In the genomic region with DNA sequence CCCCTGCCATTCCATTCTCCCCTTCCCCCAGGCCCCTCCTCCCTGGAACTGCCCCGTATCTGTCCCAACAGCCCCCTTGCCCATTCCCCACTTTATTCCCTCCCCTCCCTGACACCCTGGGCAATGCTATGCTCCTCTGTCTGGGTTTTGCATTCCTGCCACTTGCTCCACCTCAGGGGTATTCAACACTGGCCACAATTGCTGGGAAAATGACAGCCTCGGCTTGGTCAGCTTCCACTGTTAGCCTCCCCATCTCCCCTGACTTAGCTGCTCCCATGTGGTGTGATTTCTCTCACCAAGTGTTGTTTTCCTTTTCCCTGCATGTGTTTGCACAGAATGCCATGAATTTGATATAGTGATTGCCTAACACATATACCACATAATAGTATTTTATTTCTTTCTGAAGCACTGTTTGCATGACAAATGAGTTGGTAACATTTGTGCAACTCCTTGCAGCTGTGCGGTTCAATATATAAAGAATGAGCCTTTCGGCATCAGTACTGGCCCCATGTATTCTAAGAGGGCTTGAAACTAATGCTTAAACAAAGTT, we compare ENCODE assay signal across 16 cellular contexts. TPM values are rescaled to one million over a fixed set of nuclear protein-coding genes. Genes with fewer than 3 reads are reported as not detected.
A peak's percentile ranks its signal among the peaks of the same experiment; 100 is the strongest.
DNase-seq lines count a peak whose midpoint lies in the region; ATAC-seq and TF ChIP-seq lines count a peak whose summit lies in the region.
"Had no signal": no experiment of that assay in that cellular context is flagged by ENCODE, and none has a peak within 500 bp of the region (broad histone marks: within the 10 kb centered on the region; RNA-seq: fewer than 3 reads in every experiment).

No MANE protein-coding gene starts in this region.

- TF ChIP-seq CTCF in osteocyte (IDR thresholded peaks at IDR 0.05): no peak

- peak overlapping the region; percentile 2 for H3K27ac Mint-ChIP-seq in activated T-cell treated with anti-CD3 and anti-CD28 coated beads, Interleukin-2, amount 50 U/mL, for 24 hours
- peak overlapping the region; percentile 50 for H3K27ac Mint-ChIP-seq in osteocyte (ENCODE audit: unreplicated experiment)

- H3K9me3 Mint-ChIP-seq in activated T-cell treated with anti-CD3 and anti-CD28 coated beads, Interleukin-2, amount 50 U/mL, for 24 hours: no peaks in the 10 kb centered on the region
- no peaks in the 10 kb centered on the region for H3K9me3 Mint-ChIP-seq in osteocyte (ENCODE audit: unreplicated experiment)

- no peak for ATAC-seq in GM19455 (IDR thresholded peaks at IDR 0.05; ENCODE audit: unreplicated experiment)
- ATAC-seq in GM21381 (IDR thresholded peaks at IDR 0.05; ENCODE audit: unreplicated experiment): no peak

- no peak for DNase-seq in activated T-cell treated with anti-CD3 and anti-CD28 coated beads, Interleukin-2, amount 50 U/mL, for 24 hours
- no peak for DNase-seq in activated T-cell treated with anti-CD3 and anti-CD28 coated beads, Interleukin-2, amount 50 U/mL, for 1 hour
- DNase-seq in LHCN-M2 (ENCODE audit: low read depth) (peak; percentile 94), fibroblast of peridontal ligament (ENCODE audit: extremely low read depth) (peak; percentile 70), osteocyte (ENCODE audit: extremely low spot score, unreplicated experiment) (no peak), NCI-H2227 (lab: John Stamatoyannopoulos, UW; ENCODE audit: unreplicated experiment) (no peak)
- DNase-seq: cerebellar nuclear complex, NCI-H1930, NCI-H526 treated with DMSO at 0.1 percent for 48 hours, SK-N-SH, upper lobe of left lung, WERI-Rb-1 had no signal

- peaks cover 27% of the 10 kb centered on the region for H3K36me3 Mint-ChIP-seq in activated T-cell treated with anti-CD3 and anti-CD28 coated beads, Interleukin-2, amount 50 U/mL, for 24 hours (ENCODE audit: low read depth)
- H3K36me3 Mint-ChIP-seq in osteocyte (ENCODE audit: unreplicated experiment): peaks cover 3% of the 10 kb centered on the region

- H3K4me3 Mint-ChIP-seq in activated T-cell treated with anti-CD3 and anti-CD28 coated beads, Interleukin-2, amount 50 U/mL, for 24 hours: no peak overlapping the region
- peak overlapping the region; percentile 36 for H3K4me3 Mint-ChIP-seq in osteocyte (ENCODE audit: unreplicated experiment)

- H3K27me3 Mint-ChIP-seq in activated T-cell treated with anti-CD3 and anti-CD28 coated beads, Interleukin-2, amount 50 U/mL, for 24 hours: no peaks in the 10 kb centered on the region
- H3K27me3 Mint-ChIP-seq in osteocyte (ENCODE audit: unreplicated experiment): no peaks in the 10 kb centered on the region

- H3K4me1 Mint-ChIP-seq in activated T-cell treated with anti-CD3 and anti-CD28 coated beads, Interleukin-2, amount 50 U/mL, for 24 hours (ENCODE audit: low read depth): peaks cover 34% of the 10 kb centered on the region
- peaks cover 59% of the 10 kb centered on the region for H3K4me1 Mint-ChIP-seq in osteocyte (ENCODE audit: unreplicated experiment)

RNA-seq across cellular contexts. Expression of a gene that starts 1.5 kb away (rescaled TPM):
- total RNA-seq in LHCN-M2 (2014; rRNA removed) (52.5 and 57.8 TPM in 2 replicates), osteocyte (69.3 and 70.4 TPM in 2 replicates)
- polyA plus RNA-seq in LHCN-M2 (2012): 37.1 TPM

RNA-seq across cellular contexts. Expression of a gene that starts 13.4 kb away (rescaled TPM):
- total RNA-seq in LHCN-M2 (2014; rRNA removed) (not detected in 2 replicates), osteocyte (not detected in 2 replicates)
- polyA plus RNA-seq in LHCN-M2 (2012): not detected
- total RNA-seq: endothelial cell of umbilical vein, H4, upper lobe of left lung had no signal
- polyA plus RNA-seq: endothelial cell of umbilical vein, SK-N-SH had no signal

RNA-seq across cellular contexts. Expression of a gene that starts 43.7 kb away (rescaled TPM):
- total RNA-seq in LHCN-M2 (2014; rRNA removed) (62.6 and 88.2 TPM in 2 replicates), osteocyte (3.0 and 4.0 TPM in 2 replicates)
- polyA plus RNA-seq in LHCN-M2 (2012): 41.8 TPM
- total RNA-seq: endothelial cell of umbilical vein had no signal
- polyA plus RNA-seq: endothelial cell of umbilical vein had no signal

Comparison
In these comparisons a context has a peak if more than half of its experiments do, and no peak if none do; other contexts are left out.
1. DNase-seq: peak in LHCN-M2 (single experiment) and fibroblast of peridontal ligament (single experiment); none in activated T-cell treated with anti-CD3 and anti-CD28 coated beads, Interleukin-2, amount 50 U/mL, for 24 hours (single experiment), activated T-cell treated with anti-CD3 and anti-CD28 coated beads, Interleukin-2, amount 50 U/mL, for 1 hour (single experiment), osteocyte (single experiment) and NCI-H2227 (single experiment).
2. RNA of a gene that starts 43.7 kb away (total RNA-seq): 62.6 to 88.2 TPM in LHCN-M2; 3.0 to 4.0 TPM in osteocyte; every median in the first group is over 10 times any median in the second.